ENCODE assay signal across 8 cellular contexts in genomic region chr21:14545906-14546480, GRCh38. TPM values are rescaled to one million over a fixed set of nuclear protein-coding genes. Genes with fewer than 3 reads are reported as not detected.
DNase-seq lines count a peak whose midpoint lies in the region; ATAC-seq and TF ChIP-seq lines count a peak whose summit lies in the region.

TSS of gene SAMSN1 (minus strand) at chr21:14546315. CDS start at chr21:14546261, 54 bp downstream.

- H3K9me3 Mint-ChIP-seq in endodermal cell = no peaks in the 10 kb centered on the region

- H3K4me3 Mint-ChIP-seq in endodermal cell = no peak within 1 kb of the TSS

- H3K36me3 ChIP-seq in upper lobe of left lung = no peaks in the 10 kb centered on the region
- no peaks in the 10 kb centered on the region for H3K36me3 ChIP-seq in endodermal cell (ENCODE audit: control insufficient read depth, insufficient read depth, low read length)

- H3K27ac ChIP-seq in upper lobe of left lung (peak within 1 kb of the TSS; percentile 54 to 74 (median 62)), endodermal cell (ENCODE audit: low read depth, low read length) (no peak within 1 kb of the TSS)

- no peaks in the 10 kb centered on the region for H3K4me1 Mint-ChIP-seq in endodermal cell

- peak; percentile 79 for TF ChIP-seq POLR2A in GM18505 (IDR thresholded peaks at IDR 0.05; ENCODE audit: borderline replicate concordance, extremely low read depth, insufficient read depth, insufficient read length)
- TF ChIP-seq POLR2A in upper lobe of left lung (IDR thresholded peaks at IDR 0.05) = peak in 2 of 4 donors; percentile 71 to 94

- DNase-seq in OCI-M1 (lab: John Stamatoyannopoulos, UW) (peak; percentile 95), upper lobe of left lung (peak in 1 of 2 donors; percentile 77), SHP77 treated with DMSO at 0.1 percent for 48 hours (lab: John Stamatoyannopoulos, UW) (no peak), endodermal cell (no peak)
- DNase-seq in activated naive CD4-positive, alpha-beta T cell treated with Interleukin-2 at 50 U/mL for 16 hours = peak; percentile 75

- peaks cover 54% of the 10 kb centered on the region for H3K4me1 ChIP-seq in mononuclear cell (ENCODE audit: insufficient read depth, low read length)
- peaks cover 0 to 2% (median 0%) of the 10 kb centered on the region in 4 donors for H3K4me1 ChIP-seq in upper lobe of left lung
- no peaks in the 10 kb centered on the region for H3K4me1 ChIP-seq in endodermal cell (ENCODE audit: control insufficient read depth, insufficient read depth, low read length)

- TF ChIP-seq CTCF in upper lobe of left lung (IDR thresholded peaks at IDR 0.05) = no peak
- no peak for TF ChIP-seq CTCF in endodermal cell (conservative IDR thresholded peaks at IDR 0.05)

- H3K4me3 ChIP-seq in mononuclear cell (ENCODE audit: low read length) (peak within 1 kb of the TSS; percentile 49), upper lobe of left lung (peak within 1 kb of the TSS in 3 of 4 donors; percentile 8 to 42 (median 26)), endodermal cell (ENCODE audit: low read length) (no peak within 1 kb of the TSS)

- ATAC-seq in GM18505 (IDR thresholded peaks at IDR 0.05; ENCODE audit: unreplicated experiment) (peak; percentile 87), HG02763 (IDR thresholded peaks at IDR 0.05; ENCODE audit: unreplicated experiment) (peak; percentile 83), upper lobe of left lung (ENCODE audit: low FRiP score in 2 of 2) (peak; percentile 85)

- no peaks in the 10 kb centered on the region for H3K9me3 ChIP-seq in mononuclear cell (ENCODE audit: low read depth, low read length)
- no peaks in the 10 kb centered on the region for H3K9me3 ChIP-seq in upper lobe of left lung
- H3K9me3 ChIP-seq in endodermal cell (ENCODE audit: control insufficient read depth, low read length) = no peaks in the 10 kb centered on the region

- no peak within 1 kb of the TSS for H3K9ac ChIP-seq in endodermal cell (ENCODE audit: extremely low read depth, low read length, poor library complexity, severe bottlenecking)

- peak in 1 of 4 donors; percentile 8 for TF ChIP-seq EP300 in upper lobe of left lung (IDR thresholded peaks at IDR 0.05)

- no peaks in the 10 kb centered on the region for H3K27me3 Mint-ChIP-seq in endodermal cell (ENCODE audit: insufficient read depth)

- H3K27ac Mint-ChIP-seq in endodermal cell = no peak within 1 kb of the TSS

- no peaks in the 10 kb centered on the region for H3K27me3 ChIP-seq in mononuclear cell (ENCODE audit: insufficient read depth, low read length)
- no peaks in the 10 kb centered on the region for H3K27me3 ChIP-seq in upper lobe of left lung
- H3K27me3 ChIP-seq in endodermal cell (ENCODE audit: control insufficient read depth, insufficient read depth, low read length, poor library complexity, severe bottlenecking) = no peaks in the 10 kb centered on the region

- H3K36me3 Mint-ChIP-seq in endodermal cell (ENCODE audit: low read depth) = no peaks in the 10 kb centered on the region

- WGBS in upper lobe of left lung, 2 donors = 44 to 45% methylated on average over 1 of the region's 1 CpG
- 90 to 100% methylated on average over 1 of the region's 1 CpG for WGBS in endodermal cell (ENCODE audit: insufficient coverage in 1 of 2, insufficient read length in 1 of 2), 2 experiments

RNA-seq across cellular contexts. Expression of gene SAMSN1, which starts in this region (rescaled TPM):
- total RNA-seq in mononuclear cell = 149 TPM
- total RNA-seq in upper lobe of left lung = 10 to 100 TPM; 16.4 to 29.3 (median 20.3) TPM
- total RNA-seq in endodermal cell = 1 to 10 TPM in 1 of 2 donors, not detected in 1; 1.4 TPM
- polyA plus RNA-seq in endodermal cell (2013, experiment 1 of 2) = 0.46 TPM
- 0.37 TPM for polyA plus RNA-seq in endodermal cell (2013, experiment 2 of 2)

Comparison
In these comparisons a context has a peak if more than half of its experiments do, and no peak if none do; other contexts are left out.
1. RNA of gene SAMSN1 (total RNA-seq): 149 TPM in mononuclear cell (single experiment) and 16.4 to 29.3 TPM in upper lobe of left lung; 1.4 TPM in endodermal cell; every median in the first group is over 4 times any median in the second.
2. DNase-seq: peak in OCI-M1 (single experiment) and activated naive CD4-positive, alpha-beta T cell treated with Interleukin-2 at 50 U/mL for 16 hours (single experiment); none in SHP77 treated with DMSO at 0.1 percent for 48 hours (single experiment) and endodermal cell (single experiment).
3. Peak in every context shown above with its lines, with median percentiles within 50 percentile points of each other: ATAC-seq.